In the genomic region with DNA sequence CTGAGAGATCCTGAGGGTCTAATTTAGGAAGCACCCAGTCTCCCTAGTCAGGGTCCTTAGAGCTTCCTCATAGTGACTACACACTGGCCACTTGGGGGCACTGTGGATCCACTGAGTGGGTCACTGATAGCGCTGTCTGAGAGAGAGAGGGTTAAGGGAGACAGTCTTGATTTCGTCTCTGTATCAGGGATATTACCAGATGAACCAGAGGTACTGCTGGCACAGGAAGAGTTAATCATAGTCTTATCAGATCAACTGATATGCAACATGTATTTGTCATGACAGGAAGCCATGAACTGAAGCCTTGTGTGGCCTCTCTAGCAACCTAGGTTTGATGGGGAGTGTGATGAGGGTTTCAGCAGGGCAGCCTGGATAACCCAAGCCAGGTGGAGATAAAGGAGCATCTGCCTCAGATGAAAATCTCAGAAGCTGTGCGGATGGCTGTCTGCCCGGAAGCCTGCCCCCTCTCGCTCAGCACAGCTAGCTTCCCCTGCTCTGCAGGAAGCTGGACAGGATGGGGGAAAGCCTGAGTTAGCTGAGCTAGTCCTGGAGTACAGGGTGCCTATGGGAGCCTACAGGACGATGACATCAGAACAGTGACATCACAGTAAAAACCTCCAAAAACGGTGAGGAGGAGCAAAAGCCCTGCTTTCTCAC, we compare ENCODE assay signal across 8 cellular contexts.
DNase-seq lines count a peak whose midpoint lies in the region; ATAC-seq and TF ChIP-seq lines count a peak whose summit lies in the region.

No MANE protein-coding gene starts in this region.

- peak; percentile 27 for TF ChIP-seq CTCF in coronary artery (IDR thresholded peaks at IDR 0.05)

- H3K27ac ChIP-seq in coronary artery, result no peak overlapping the region

- no peak overlapping the region for H3K4me3 ChIP-seq in coronary artery

- in situ Hi-C loops in ACHN (cut with HindIII; ENCODE audit: low pct_ligation_motif_present, low pct_unique_long_range_greater_than_20kb, low sequenced_read_pairs), result no loop called here

- ATAC-seq in GM18502 (IDR thresholded peaks at IDR 0.05; ENCODE audit: poor library complexity, unreplicated experiment) (peak; percentile 99), HG02938 (IDR thresholded peaks at IDR 0.05; ENCODE audit: unreplicated experiment) (peak; percentile 94)

- DNase-seq in ACHN (peak; percentile 88), NCI-H2107 (lab: John Stamatoyannopoulos, UW) (peak; percentile 25), coronary artery (ENCODE audit: low spot score) (no peak), myocyte (ENCODE audit: low read depth) (peak; percentile 96)
- DNase-seq in activated CD4-positive, alpha-beta T cell treated with anti-CD3 and anti-CD28 coated beads for 4 hours, result peak; percentile 60 to 65
- peak; percentile 46 to 49 for DNase-seq in stimulated activated CD8-positive, alpha-beta memory T cell treated with anti-CD3 and anti-CD28 coated beads, Interleukin-7, amount 100 ng/mL, for 4 hours (ENCODE audit: low read depth in 2 of 2)
